In genomic region chr2:62304429-62305417, GRCh38 we compare ENCODE assay signal across 8 cellular contexts.
DNase-seq lines count a peak whose midpoint lies in the region; ATAC-seq lines count a peak whose summit lies in the region.

No MANE protein-coding gene starts in this region.

- no peaks in the 10 kb centered on the region for H3K36me3 Mint-ChIP-seq in activated CD4-positive, alpha-beta memory T cell treated with anti-CD3 and anti-CD28 coated beads for 36 hours

- H3K4me3 Mint-ChIP-seq in activated CD4-positive, alpha-beta memory T cell treated with anti-CD3 and anti-CD28 coated beads for 36 hours: peak overlapping the region; percentile 42

- peaks cover 66% of the 10 kb centered on the region for H3K4me1 Mint-ChIP-seq in activated CD4-positive, alpha-beta memory T cell treated with anti-CD3 and anti-CD28 coated beads for 36 hours (ENCODE audit: low read depth)

- H3K27ac Mint-ChIP-seq in activated CD4-positive, alpha-beta memory T cell treated with anti-CD3 and anti-CD28 coated beads for 36 hours: peak overlapping the region; percentile 80

- peak; percentile 71 for DNase-seq in EH (ENCODE audit: low read depth)
- DNase-seq in NCI-H2029 treated with DMSO at 0.1 percent for 48 hours (lab: John Stamatoyannopoulos, UW): peak; percentile 91
- peak; percentile 75 for DNase-seq in activated CD4-positive, alpha-beta memory T cell treated with anti-CD3 and anti-CD28 coated beads for 36 hours
- peak; percentile 92 for DNase-seq in posterior vena cava (ENCODE audit: low spot score)
- DNase-seq in HuH-7 (ENCODE audit: low spot score): no peak
- no peak for DNase-seq in dedifferentiated amniotic fluid mesenchymal stem cell (ENCODE audit: extremely low spot score)

- POLR2A ChIA-PET in activated CD4-positive, alpha-beta memory T cell treated with anti-CD3 and anti-CD28 coated beads for 36 hours (lab: Charles Lee): interaction anchor here (0.9 to 1.6 kb wide), 3 partner anchors 11 to 109 kb away, joined by 3 to 9 read pairs (median 6); partner anchors contain the start of gene B3GNT2

- H3K9me3 Mint-ChIP-seq in activated CD4-positive, alpha-beta memory T cell treated with anti-CD3 and anti-CD28 coated beads for 36 hours: no peaks in the 10 kb centered on the region

- CTCF ChIA-PET in activated CD4-positive, alpha-beta memory T cell treated with anti-CD3 and anti-CD28 coated beads for 36 hours (lab: Charles Lee): no interaction called here

- ATAC-seq in esophagus mucosa (peak; percentile 72), GM19324 (IDR thresholded peaks at IDR 0.05; ENCODE audit: low FRiP score, unreplicated experiment) (no peak)

- H3K27me3 Mint-ChIP-seq in activated CD4-positive, alpha-beta memory T cell treated with anti-CD3 and anti-CD28 coated beads for 36 hours: no peaks in the 10 kb centered on the region

- intact Hi-C loops in activated CD4-positive, alpha-beta memory T cell treated with anti-CD3 and anti-CD28 coated beads for 36 hours (cut with micrococcal nuclease): loop anchor here (1.0 to 10.0 kb wide), 8 partner anchors 87 to 1422 kb away; partner anchors contain the start of genes COMMD1, EHBP1, MDH1 and REL
- intact Hi-C loops in posterior vena cava (cut with DNase I): no loop called here

Comparison
In these comparisons a context has a peak if more than half of its experiments do, and no peak if none do; other contexts are left out.
1. DNase-seq: peak in EH (single experiment), NCI-H2029 treated with DMSO at 0.1 percent for 48 hours (single experiment), activated CD4-positive, alpha-beta memory T cell treated with anti-CD3 and anti-CD28 coated beads for 36 hours (single experiment) and posterior vena cava (single experiment); none in HuH-7 (single experiment) and dedifferentiated amniotic fluid mesenchymal stem cell (single experiment).